1 cellular context compared by ENCODE assay signal in the genomic region with DNA sequence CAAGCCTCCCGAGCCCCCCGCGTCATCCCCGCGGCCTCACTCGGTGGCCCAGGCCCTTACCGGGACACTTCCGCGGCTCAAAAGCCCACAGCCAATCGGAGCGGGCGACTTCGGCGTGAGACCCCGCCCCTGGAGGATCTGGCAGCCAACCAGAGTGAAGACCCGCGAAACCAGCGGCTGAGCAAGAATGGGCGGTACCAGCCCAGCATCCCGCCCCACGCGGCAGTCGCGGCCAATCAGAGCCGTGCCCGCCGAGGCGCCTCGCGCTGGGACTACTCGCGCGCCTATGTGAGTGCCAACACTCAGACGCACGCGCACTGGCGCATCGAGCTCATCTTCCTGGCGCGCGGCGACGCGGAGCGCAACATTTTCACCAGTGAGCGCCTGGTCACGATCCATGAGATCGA.
TF ChIP-seq lines count a peak whose summit lies in the region.

No MANE protein-coding gene starts in this region.

TF ChIP-seq in WTC11, 78 proteins besides CTCF, POLR2A, EP300 and RAD21 (continued from another document):
- TF ChIP-seq EMX1 (CRISPR knock-in tag; IDR thresholded peaks at IDR 0.05) = no peak
- TF ChIP-seq, protein P1, sequence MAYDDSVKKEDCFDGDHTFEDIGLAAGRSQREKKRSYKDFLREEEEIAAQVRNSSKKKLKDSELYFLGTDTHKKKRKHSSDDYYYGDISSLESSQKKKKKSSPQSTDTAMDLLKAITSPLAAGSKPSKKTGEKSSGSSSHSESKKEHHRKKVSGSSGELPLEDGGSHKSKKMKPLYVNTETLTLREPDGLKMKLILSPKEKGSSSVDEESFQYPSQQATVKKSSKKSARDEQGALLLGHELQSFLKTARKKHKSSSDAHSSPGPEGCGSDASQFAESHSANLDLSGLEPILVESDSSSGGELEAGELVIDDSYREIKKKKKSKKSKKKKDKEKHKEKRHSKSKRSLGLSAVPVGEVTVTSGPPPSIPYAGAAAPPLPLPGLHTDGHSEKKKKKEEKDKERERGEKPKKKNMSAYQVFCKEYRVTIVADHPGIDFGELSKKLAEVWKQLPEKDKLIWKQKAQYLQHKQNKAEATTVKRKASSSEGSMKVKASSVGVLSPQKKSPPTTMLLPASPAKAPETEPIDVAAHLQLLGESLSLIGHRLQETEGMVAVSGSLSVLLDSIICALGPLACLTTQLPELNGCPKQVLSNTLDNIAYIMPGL (CRISPR knock-in tag; IDR thresholded peaks at IDR 0.05) = no peak
- TF ChIP-seq, protein P2, sequence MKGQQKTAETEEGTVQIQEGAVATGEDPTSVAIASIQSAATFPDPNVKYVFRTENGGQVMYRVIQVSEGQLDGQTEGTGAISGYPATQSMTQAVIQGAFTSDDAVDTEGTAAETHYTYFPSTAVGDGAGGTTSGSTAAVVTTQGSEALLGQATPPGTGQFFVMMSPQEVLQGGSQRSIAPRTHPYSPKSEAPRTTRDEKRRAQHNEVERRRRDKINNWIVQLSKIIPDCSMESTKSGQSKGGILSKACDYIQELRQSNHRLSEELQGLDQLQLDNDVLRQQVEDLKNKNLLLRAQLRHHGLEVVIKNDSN (CRISPR knock-in tag; IDR thresholded peaks at IDR 0.05) = no peak
